In genomic region chr20:1437222-1437904, GRCh38 we compare ENCODE assay signal across 8 cellular contexts. TPM values are rescaled to one million over a fixed set of nuclear protein-coding genes. Genes with fewer than 3 reads are reported as not detected.
DNase-seq lines count a peak whose midpoint lies in the region; ATAC-seq, FAIRE-seq and TF ChIP-seq lines count a peak whose summit lies in the region.

No MANE protein-coding gene starts in this region.

- no peak overlapping the region for H3K27ac Mint-ChIP-seq in activated T-helper 17 cell treated with anti-CD3 and anti-CD28 coated beads, Interleukin-2, amount 50 U/mL, for 72 hours

- peak; percentile 33 for ATAC-seq in activated T-helper 17 cell treated with anti-CD3 and anti-CD28 coated beads, Interleukin-2, amount 50 U/mL, for 72 hours (replicated peaks)
- no peak for ATAC-seq in HG03025 (IDR thresholded peaks at IDR 0.05; ENCODE audit: low FRiP score, unreplicated experiment)

- H3K36me3 Mint-ChIP-seq in activated T-helper 17 cell treated with anti-CD3 and anti-CD28 coated beads, Interleukin-2, amount 50 U/mL, for 72 hours (ENCODE audit: low read depth), result peaks cover 10% of the 10 kb centered on the region

- peak; percentile 76 for FAIRE-seq in G401.6 (lab: Jason Lieb, UNC)

- H3K9me3 Mint-ChIP-seq in activated T-helper 17 cell treated with anti-CD3 and anti-CD28 coated beads, Interleukin-2, amount 50 U/mL, for 72 hours, result no peaks in the 10 kb centered on the region

- H3K4me3 Mint-ChIP-seq in activated T-helper 17 cell treated with anti-CD3 and anti-CD28 coated beads, Interleukin-2, amount 50 U/mL, for 72 hours, result no peak overlapping the region

- TF ChIP-seq CTCF in LNCAP (IDR thresholded peaks at IDR 0.05), result peak; percentile 93

- no peaks in the 10 kb centered on the region for H3K27me3 Mint-ChIP-seq in activated T-helper 17 cell treated with anti-CD3 and anti-CD28 coated beads, Interleukin-2, amount 50 U/mL, for 72 hours

- peaks cover 20% of the 10 kb centered on the region for H3K4me1 Mint-ChIP-seq in activated T-helper 17 cell treated with anti-CD3 and anti-CD28 coated beads, Interleukin-2, amount 50 U/mL, for 72 hours

- peak; percentile 72 to 73 for DNase-seq in SHP77 (lab: John Stamatoyannopoulos, UW)
- DNase-seq in fibroblast of the conjunctiva (ENCODE audit: low read depth), result peak; percentile 83
- peak in 48 of 56 donors; percentile 1 to 78 (median 38) for DNase-seq in nucleus accumbens (lab: John Stamatoyannopoulos, UW)
- DNase-seq in superior temporal gyrus (ENCODE audit: extremely low spot score), result peak; percentile 86

RNA-seq across cellular contexts. Expression of gene NSFL1C, which starts 29.3 kb away (rescaled TPM):
- 10 to 100 TPM; 29.2 to 51.5 TPM for total RNA-seq in activated T-helper 17 cell treated with anti-CD3 and anti-CD28 coated beads, Interleukin-2, amount 50 U/mL, for 72 hours

RNA-seq across cellular contexts. Expression of gene FKBP1A, which starts 44.5 kb away (rescaled TPM):
- total RNA-seq in activated T-helper 17 cell treated with anti-CD3 and anti-CD28 coated beads, Interleukin-2, amount 50 U/mL, for 72 hours, result 100 to 1,000 TPM; 178 to 294 TPM

RNA-seq across cellular contexts. Expression of gene SIRPB2, which starts 53.9 kb away (rescaled TPM):
- not detected for total RNA-seq in activated T-helper 17 cell treated with anti-CD3 and anti-CD28 coated beads, Interleukin-2, amount 50 U/mL, for 72 hours
